In genomic region chr18:31603335-31603734, GRCh38 we compare ENCODE assay signal across 26 cellular contexts. TPM values are rescaled to one million over a fixed set of nuclear protein-coding genes. Genes with fewer than 3 reads are reported as not detected.
DNase-seq lines count a peak whose midpoint lies in the region; ATAC-seq, FAIRE-seq and TF ChIP-seq lines count a peak whose summit lies in the region.
"Had no signal": no experiment of that assay in that cellular context is flagged by ENCODE, and none has a peak within 500 bp of the region (broad histone marks: within the 10 kb centered on the region; RNA-seq: fewer than 3 reads in every experiment).

No MANE protein-coding gene starts in this region.

- CTCF ChIA-PET in activated CD8-positive, alpha-beta T cell treated with anti-CD3 and anti-CD28 coated beads for 36 hours (lab: Charles Lee) = interaction anchor here (0.7 kb wide), 1 partner anchor 47 kb away, joined by 3 read pairs; no protein-coding TSS in a partner anchor
- CTCF ChIA-PET in activated CD8-positive, alpha-beta T cell treated with anti-CD3 and anti-CD28 coated beads, Interleukin-2, amount 10 ng/mL, durations not matched to agents 7 days and 5 days (lab: Charles Lee) = no interaction called here

- peaks cover 4% of the 10 kb centered on the region for H3K27me3 Mint-ChIP-seq in activated CD8-positive, alpha-beta T cell treated with anti-CD3 and anti-CD28 coated beads for 36 hours
- no peaks in the 10 kb centered on the region for H3K27me3 Mint-ChIP-seq in activated CD8-positive, alpha-beta T cell treated with anti-CD3 and anti-CD28 coated beads, Interleukin-2, amount 10 ng/mL, durations not matched to agents 7 days and 5 days (ENCODE audit: low read depth)
- H3K27me3 Mint-ChIP-seq: CD4-positive, CD25-positive, alpha-beta regulatory T cell had no signal

- no peak overlapping the region for H3K4me3 ChIP-seq in bronchial epithelial cell (ENCODE audit: low read depth, low read length)
- H3K4me3 ChIP-seq in osteoblast (ENCODE audit: insufficient read depth, low read length) = no peak overlapping the region

- H3K9me3 ChIP-seq in osteoblast (ENCODE audit: low read depth, low read length) = no peaks in the 10 kb centered on the region

- POLR2A ChIA-PET in activated CD8-positive, alpha-beta T cell treated with anti-CD3 and anti-CD28 coated beads for 36 hours (lab: Charles Lee) = no interaction called here
- POLR2A ChIA-PET in activated CD8-positive, alpha-beta T cell treated with anti-CD3 and anti-CD28 coated beads, Interleukin-2, amount 10 ng/mL, durations not matched to agents 7 days and 5 days (lab: Charles Lee) = no interaction called here

- H3K36me3 ChIP-seq in bronchial epithelial cell (ENCODE audit: control insufficient read depth, insufficient read depth, low read length) (no peaks in the 10 kb centered on the region), osteoblast (ENCODE audit: insufficient read depth, low read length) (no peaks in the 10 kb centered on the region)

- no peaks in the 10 kb centered on the region for H3K9me3 Mint-ChIP-seq in activated CD8-positive, alpha-beta T cell treated with anti-CD3 and anti-CD28 coated beads for 36 hours
- H3K9me3 Mint-ChIP-seq in activated CD8-positive, alpha-beta T cell treated with anti-CD3 and anti-CD28 coated beads, Interleukin-2, amount 10 ng/mL, durations not matched to agents 7 days and 5 days (ENCODE audit: insufficient read depth) = no peaks in the 10 kb centered on the region
- H3K9me3 Mint-ChIP-seq: endodermal cell, T-cell had no signal

- no peaks in the 10 kb centered on the region for H3K27me3 ChIP-seq in bronchial epithelial cell (ENCODE audit: control insufficient read depth, insufficient read depth, low read length)
- H3K27me3 ChIP-seq in osteoblast (ENCODE audit: insufficient read depth, low read length) = no peaks in the 10 kb centered on the region

- H3K79me2 ChIP-seq in osteoblast (ENCODE audit: insufficient read depth, low read length) = no peaks in the 10 kb centered on the region
- H3K79me2 ChIP-seq: parathyroid adenoma had no signal

- FAIRE-seq in bronchial epithelial cell (lab: Jason Lieb, UNC) = no peak
- FAIRE-seq: HepG2 had no signal

- H3K27ac ChIP-seq in osteoblast (ENCODE audit: low read depth, low read length) = no peak overlapping the region
- H3K27ac ChIP-seq: parathyroid adenoma, VCaP had no signal

- H3K27ac Mint-ChIP-seq in activated CD8-positive, alpha-beta T cell treated with anti-CD3 and anti-CD28 coated beads for 36 hours = no peak overlapping the region
- H3K27ac Mint-ChIP-seq in activated CD8-positive, alpha-beta T cell treated with anti-CD3 and anti-CD28 coated beads, Interleukin-2, amount 10 ng/mL, durations not matched to agents 7 days and 5 days = no peak overlapping the region
- H3K27ac Mint-ChIP-seq: activated CD8-positive, alpha-beta memory T cell treated with anti-CD3 and anti-CD28 coated beads, Interleukin-2, amount 10 ng/mL, durations not matched to agents 7 days and 5 days; CD4-positive, CD25-positive, alpha-beta regulatory T cell; endodermal cell; naive thymus-derived CD4-positive, alpha-beta T cell; T-cell had no signal

- no peaks in the 10 kb centered on the region for H3K36me3 Mint-ChIP-seq in activated CD8-positive, alpha-beta T cell treated with anti-CD3 and anti-CD28 coated beads for 36 hours (ENCODE audit: low read depth)
- no peaks in the 10 kb centered on the region for H3K36me3 Mint-ChIP-seq in activated CD8-positive, alpha-beta T cell treated with anti-CD3 and anti-CD28 coated beads, Interleukin-2, amount 10 ng/mL, durations not matched to agents 7 days and 5 days (ENCODE audit: low read depth)
- H3K36me3 Mint-ChIP-seq: activated CD8-positive, alpha-beta memory T cell treated with anti-CD3 and anti-CD28 coated beads, Interleukin-2, amount 10 ng/mL, durations not matched to agents 7 days and 5 days; CD4-positive, CD25-positive, alpha-beta regulatory T cell; naive thymus-derived CD4-positive, alpha-beta T cell; T-cell had no signal

- no peak for TF ChIP-seq CTCF in activated CD8-positive, alpha-beta T cell treated with anti-CD3 and anti-CD28 coated beads for 36 hours (IDR thresholded peaks at IDR 0.05)
- TF ChIP-seq CTCF in bronchial epithelial cell (IDR thresholded peaks at IDR 0.05; ENCODE audit: insufficient read depth, low read length, severe bottlenecking) = no peak
- no peak for TF ChIP-seq CTCF in osteoblast (IDR thresholded peaks at IDR 0.05; ENCODE audit: extremely low read depth, low read depth, low read length)

- H3K4me2 ChIP-seq in osteoblast (ENCODE audit: insufficient read depth, low read length) = no peak overlapping the region

- no peak overlapping the region for H2AFZ ChIP-seq in osteoblast (ENCODE audit: low read length)
- H2AFZ ChIP-seq: parathyroid adenoma had no signal

- no peaks in the 10 kb centered on the region for H3K4me1 Mint-ChIP-seq in activated CD8-positive, alpha-beta T cell treated with anti-CD3 and anti-CD28 coated beads for 36 hours (ENCODE audit: low read depth)
- H3K4me1 Mint-ChIP-seq in activated CD8-positive, alpha-beta T cell treated with anti-CD3 and anti-CD28 coated beads, Interleukin-2, amount 10 ng/mL, durations not matched to agents 7 days and 5 days (ENCODE audit: low read depth) = no peaks in the 10 kb centered on the region
- H3K4me1 Mint-ChIP-seq: activated CD8-positive, alpha-beta memory T cell treated with anti-CD3 and anti-CD28 coated beads, Interleukin-2, amount 10 ng/mL, durations not matched to agents 7 days and 5 days; CD4-positive, CD25-positive, alpha-beta regulatory T cell; endodermal cell; naive thymus-derived CD4-positive, alpha-beta T cell; T-cell had no signal

- intact Hi-C loops in activated CD8-positive, alpha-beta T cell treated with anti-CD3 and anti-CD28 coated beads for 36 hours (cut with micrococcal nuclease) = no loop called here

- H4K20me1 ChIP-seq in osteoblast (ENCODE audit: insufficient read depth, low read length) = no peaks in the 10 kb centered on the region

- no peak overlapping the region for H3K4me3 Mint-ChIP-seq in activated CD8-positive, alpha-beta T cell treated with anti-CD3 and anti-CD28 coated beads for 36 hours
- H3K4me3 Mint-ChIP-seq in activated CD8-positive, alpha-beta T cell treated with anti-CD3 and anti-CD28 coated beads, Interleukin-2, amount 10 ng/mL, durations not matched to agents 7 days and 5 days = no peak overlapping the region
- H3K4me3 Mint-ChIP-seq: activated CD8-positive, alpha-beta memory T cell treated with anti-CD3 and anti-CD28 coated beads, Interleukin-2, amount 10 ng/mL, durations not matched to agents 7 days and 5 days; CD4-positive, CD25-positive, alpha-beta regulatory T cell; endodermal cell; naive thymus-derived CD4-positive, alpha-beta T cell; T-cell had no signal

- ATAC-seq in activated CD8-positive, alpha-beta T cell treated with anti-CD3 and anti-CD28 coated beads for 36 hours = peak; percentile 76
- ATAC-seq in activated CD8-positive, alpha-beta T cell treated with anti-CD3 and anti-CD28 coated beads, Interleukin-2, amount 10 ng/mL, durations not matched to agents 7 days and 5 days = no peak
- no peak for ATAC-seq in HG03097 (IDR thresholded peaks at IDR 0.05; ENCODE audit: low FRiP score, unreplicated experiment)
- ATAC-seq: activated CD8-positive, alpha-beta memory T cell treated with anti-CD3 and anti-CD28 coated beads, Interleukin-2, amount 10 ng/mL, durations not matched to agents 7 days and 5 days; HepG2; naive thymus-derived CD4-positive, alpha-beta T cell; T-cell had no signal

- peak; percentile 57 for DNase-seq in activated CD8-positive, alpha-beta T cell treated with anti-CD3 and anti-CD28 coated beads for 36 hours
- no peak for DNase-seq in activated CD8-positive, alpha-beta T cell treated with anti-CD3 and anti-CD28 coated beads, Interleukin-2, amount 10 ng/mL, durations not matched to agents 7 days and 5 days
- DNase-seq in HK-2 (ENCODE audit: unreplicated experiment) = peak; percentile 14
- peak; percentile 74 for DNase-seq in bronchial epithelial cell (ENCODE audit: low read depth)
- peak; percentile 17 for DNase-seq in osteoblast (ENCODE audit: insufficient read length, low spot score, missing footprints)
- DNase-seq in SIG-M5 treated with dmso at 0.1 percent for 504 hours (lab: John Stamatoyannopoulos, UW; ENCODE audit: unreplicated experiment) = no peak
- DNase-seq in effector CD8-positive, alpha-beta T cell (lab: John Stamatoyannopoulos, UW) = no peak
- DNase-seq: activated CD8-positive, alpha-beta memory T cell treated with anti-CD3 and anti-CD28 coated beads, Interleukin-2, amount 10 ng/mL, durations not matched to agents 7 days and 5 days; activated gamma-delta T cell treated with Interleukin-2 at 50 U/mL for 16 hours; CD4-positive, CD25-positive, alpha-beta regulatory T cell; DMS 273 treated with DMSO at 0.1 percent for 48 hours; endodermal cell; GDM1; H7; MM.1S; naive thymus-derived CD4-positive, alpha-beta T cell; NCI-H146; NCI-H748 treated with DMSO at 0.1 percent for 48 hours; OCI-M1; SHP77 treated with DMSO at 0.1 percent for 48 hours; T-cell had no signal

- H3K4me1 ChIP-seq in osteoblast (ENCODE audit: insufficient read depth, low read length) = peaks cover 4% of the 10 kb centered on the region
- H3K4me1 ChIP-seq: parathyroid adenoma had no signal

RNA-seq across cellular contexts. Expression of gene TTR, which starts 11.7 kb away (rescaled TPM):
- total RNA-seq in activated CD8-positive, alpha-beta T cell treated with anti-CD3 and anti-CD28 coated beads for 36 hours = not detected
- not detected for total RNA-seq in activated CD8-positive, alpha-beta T cell treated with anti-CD3 and anti-CD28 coated beads, Interleukin-2, amount 10 ng/mL, durations not matched to agents 7 days and 5 days
- not detected in 2 replicates for total RNA-seq in bronchial epithelial cell
- not detected in 2 replicates for total RNA-seq in osteoblast
- total RNA-seq: activated CD8-positive, alpha-beta memory T cell treated with anti-CD3 and anti-CD28 coated beads, Interleukin-2, amount 10 ng/mL, durations not matched to agents 7 days and 5 days; CD4-positive, CD25-positive, alpha-beta regulatory T cell; endodermal cell; H7; naive thymus-derived CD4-positive, alpha-beta T cell; skeletal muscle tissue had no signal

Comparison
In these comparisons a context has a peak if more than half of its experiments do, and no peak if none do; other contexts are left out.
1. DNase-seq: peak in activated CD8-positive, alpha-beta T cell treated with anti-CD3 and anti-CD28 coated beads for 36 hours (single experiment), HK-2 (single experiment), bronchial epithelial cell (single experiment) and osteoblast (single experiment); none in activated CD8-positive, alpha-beta T cell treated with anti-CD3 and anti-CD28 coated beads, Interleukin-2, amount 10 ng/mL, durations not matched to agents 7 days and 5 days (single experiment), SIG-M5 treated with dmso at 0.1 percent for 504 hours (single experiment) and effector CD8-positive, alpha-beta T cell (single experiment).